ENCODE assay signal across 8 cellular contexts in genomic region chr9:127450831-127451680, GRCh38. TPM values are rescaled to one million over a fixed set of nuclear protein-coding genes. Genes with fewer than 3 reads are reported as not detected.
DNase-seq lines count a peak whose midpoint lies in the region; TF ChIP-seq lines count a peak whose summit lies in the region.

LRSAM1 (plus strand) TSS chr9:127451510; CDS start chr9:127454528, 3,018 bp downstream.
RPL12 (minus strand) TSS chr9:127451406; CDS start chr9:127451317, 89 bp downstream.

- CTCF ChIA-PET in activated CD8-positive, alpha-beta memory T cell treated with anti-CD3 and anti-CD28 coated beads for 36 hours (lab: Charles Lee): interaction anchor here (0.5 to 1.3 kb wide), 4 partner anchors 54 to 140 kb away, joined by 3 to 4 read pairs (median 3); partner anchors contain the start of gene SLC2A8

- DNase-seq in COLO668 (lab: John Stamatoyannopoulos, UW; ENCODE audit: unreplicated experiment): peak; percentile 96
- DNase-seq in GM20000 (ENCODE audit: low spot score): peak; percentile 94
- peak; percentile 89 for DNase-seq in HT1080 (ENCODE audit: low read depth)
- DNase-seq in NOMO-1 (lab: John Stamatoyannopoulos, UW; ENCODE audit: unreplicated experiment in 2 of 2): peak; percentile 85 to 89
- DNase-seq in effector CD8-positive, alpha-beta T cell (lab: John Stamatoyannopoulos, UW): peak; percentile 98
- peak; percentile 97 for DNase-seq in medulla oblongata (ENCODE audit: extremely low spot score)
- peak; percentile 94 to 98 (median 98) for DNase-seq in stimulated activated CD4-positive, alpha-beta T cell treated with anti-CD3 and anti-CD28 coated beads, TNF-alpha, amount 100 ng/mL, for 48 hours (ENCODE audit: low read depth in 3 of 3)

- POLR2A ChIA-PET in activated CD8-positive, alpha-beta memory T cell treated with anti-CD3 and anti-CD28 coated beads for 36 hours (lab: Charles Lee): interaction anchor here (0.5 to 3.6 kb wide), 11 partner anchors 12 to 465 kb away, joined by 3 to 27 read pairs (median 4); partner anchors contain the start of genes SLC2A8, TOR2A and ZNF79

- no peak for TF ChIP-seq CTCF in GM20000 (IDR thresholded peaks at IDR 0.05; ENCODE audit: extremely low read depth, missing control alignments)

RNA-seq across cellular contexts. Expression of gene LRSAM1, which starts in this region (rescaled TPM):
- total RNA-seq in HT1080 (2014; rRNA removed; shearing (Covaris generic)): 13.0 and 13.2 TPM in 2 replicates
- polyA plus RNA-seq in HT1080 (2015; cell fraction: cytosol; rRNA removed): 12.0 and 12.7 TPM in 2 replicates
- 36.8 and 44.0 TPM in 2 replicates for polyA plus RNA-seq in HT1080 (2015; cell fraction: nucleus; rRNA removed)
- total RNA-seq in activated CD8-positive, alpha-beta memory T cell treated with anti-CD3 and anti-CD28 coated beads for 36 hours: 10 to 100 TPM; 23.4 to 25.2 TPM

RNA-seq across cellular contexts. Expression of gene RPL12, which starts in this region (rescaled TPM):
- total RNA-seq in HT1080 (2014; rRNA removed; shearing (Covaris generic)): 1,981 and 2,351 TPM in 2 replicates
- polyA plus RNA-seq in HT1080 (2015; cell fraction: cytosol; rRNA removed): 4,320 and 4,665 TPM in 2 replicates
- 982 and 1,041 TPM in 2 replicates for polyA plus RNA-seq in HT1080 (2015; cell fraction: nucleus; rRNA removed)
- 1,000 to 10,000 TPM; 1,573 to 1,585 TPM for total RNA-seq in activated CD8-positive, alpha-beta memory T cell treated with anti-CD3 and anti-CD28 coated beads for 36 hours

Comparison
In these comparisons a context has a peak if more than half of its experiments do, and no peak if none do; other contexts are left out.
1. Peak in every context shown above with its lines: DNase-seq.